In genomic region chr7:122803323-122803722, GRCh38 we compare ENCODE assay signal across 8 cellular contexts.
DNase-seq lines count a peak whose midpoint lies in the region; ATAC-seq lines count a peak whose summit lies in the region.

No MANE protein-coding gene starts in this region.

- H3K36me3 Mint-ChIP-seq in activated CD4-positive, alpha-beta T cell treated with anti-CD3 and anti-CD28 coated beads, Interleukin-2, amount 10 ng/mL, durations not matched to agents 7 days and 5 days (ENCODE audit: low read depth): no peaks in the 10 kb centered on the region

- no peak overlapping the region for H3K27ac Mint-ChIP-seq in activated CD4-positive, alpha-beta T cell treated with anti-CD3 and anti-CD28 coated beads, Interleukin-2, amount 10 ng/mL, durations not matched to agents 7 days and 5 days

- ATAC-seq in GM19351 (IDR thresholded peaks at IDR 0.05; ENCODE audit: unreplicated experiment) (peak; percentile 67), GM19328 (IDR thresholded peaks at IDR 0.05; ENCODE audit: unreplicated experiment) (no peak)

- CTCF ChIA-PET in activated CD4-positive, alpha-beta T cell treated with anti-CD3 and anti-CD28 coated beads, Interleukin-2, amount 10 ng/mL, durations not matched to agents 7 days and 5 days (lab: Charles Lee): interaction anchor here (0.7 kb wide), 1 partner anchor 43 kb away, joined by 3 read pairs; no protein-coding TSS in a partner anchor

- H3K4me1 Mint-ChIP-seq in activated CD4-positive, alpha-beta T cell treated with anti-CD3 and anti-CD28 coated beads, Interleukin-2, amount 10 ng/mL, durations not matched to agents 7 days and 5 days: no peaks in the 10 kb centered on the region

- no peak overlapping the region for H3K4me3 Mint-ChIP-seq in activated CD4-positive, alpha-beta T cell treated with anti-CD3 and anti-CD28 coated beads, Interleukin-2, amount 10 ng/mL, durations not matched to agents 7 days and 5 days

- no peaks in the 10 kb centered on the region for H3K9me3 Mint-ChIP-seq in activated CD4-positive, alpha-beta T cell treated with anti-CD3 and anti-CD28 coated beads, Interleukin-2, amount 10 ng/mL, durations not matched to agents 7 days and 5 days

- POLR2A ChIA-PET in activated CD4-positive, alpha-beta T cell treated with anti-CD3 and anti-CD28 coated beads, Interleukin-2, amount 10 ng/mL, durations not matched to agents 7 days and 5 days (lab: Charles Lee): no interaction called here

- H3K27me3 Mint-ChIP-seq in activated CD4-positive, alpha-beta T cell treated with anti-CD3 and anti-CD28 coated beads, Interleukin-2, amount 10 ng/mL, durations not matched to agents 7 days and 5 days: no peaks in the 10 kb centered on the region

- DNase-seq in NCI-H2171 treated with DMSO at 0.1 percent for 48 hours (lab: John Stamatoyannopoulos, UW) (peak; percentile 13), fibroblast of gingiva (ENCODE audit: low read depth) (peak; percentile 29), pons (ENCODE audit: low spot score) (peak; percentile 71), T-helper 9 cell (no peak)
- no peak for DNase-seq in activated CD4-positive, alpha-beta T cell treated with anti-CD3 and anti-CD28 coated beads, Interleukin-2, amount 10 ng/mL, durations not matched to agents 7 days and 5 days
- DNase-seq in activated CD4-positive, alpha-beta T cell treated with anti-CD3 and anti-CD28 coated beads for 1 hour: no peak

Comparison
In these comparisons a context has a peak if more than half of its experiments do, and no peak if none do; other contexts are left out.
1. DNase-seq: peak in NCI-H2171 treated with DMSO at 0.1 percent for 48 hours (single experiment), fibroblast of gingiva (single experiment) and pons (single experiment); none in activated CD4-positive, alpha-beta T cell treated with anti-CD3 and anti-CD28 coated beads, Interleukin-2, amount 10 ng/mL, durations not matched to agents 7 days and 5 days (single experiment), T-helper 9 cell (single experiment) and activated CD4-positive, alpha-beta T cell treated with anti-CD3 and anti-CD28 coated beads for 1 hour (single experiment).